In genomic region chr9:137239541-137240200, GRCh38 we compare ENCODE assay signal across 8 cellular contexts. TPM values are rescaled to one million over a fixed set of nuclear protein-coding genes. Genes with fewer than 3 reads are reported as not detected.
DNase-seq lines count a peak whose midpoint lies in the region; ATAC-seq and TF ChIP-seq lines count a peak whose summit lies in the region.
"Not testable (repeated sequence)": the region's sequence is repeated elsewhere in the genome, so short reads cannot be mapped to it uniquely, and the experiment has no call there.
"Had no signal": no experiment of that assay in that cellular context is flagged by ENCODE, and none has a peak within 500 bp of the region (broad histone marks: within the 10 kb centered on the region; RNA-seq: fewer than 3 reads in every experiment).

No MANE protein-coding gene starts in this region.

- peaks cover 17 to 23% (median 19%) of the 10 kb centered on the region in 3 donors for H3K4me1 Mint-ChIP-seq in IgD-negative memory B cell
- peaks cover 31% of the 10 kb centered on the region for H3K4me1 Mint-ChIP-seq in activated CD8-positive, alpha-beta memory T cell treated with anti-CD3 and anti-CD28 coated beads, Interleukin-2, amount 10 ng/mL, durations not matched to agents 7 days and 5 days

- H3K27ac ChIP-seq in effector memory CD4-positive, alpha-beta T cell (ENCODE audit: insufficient read depth, low read length, poor library complexity, severe bottlenecking), result peak overlapping the region; percentile 81
- peak overlapping the region; percentile 96 to 99 for H3K27ac ChIP-seq in left lung

- H3K4me3 Mint-ChIP-seq in IgD-negative memory B cell, result peak overlapping the region; percentile 74 to 86 (median 79)
- peak overlapping the region; percentile 74 for H3K4me3 Mint-ChIP-seq in activated CD8-positive, alpha-beta memory T cell treated with anti-CD3 and anti-CD28 coated beads, Interleukin-2, amount 10 ng/mL, durations not matched to agents 7 days and 5 days

- not testable (repeated sequence) for H3K36me3 Mint-ChIP-seq in IgD-negative memory B cell
- H3K36me3 Mint-ChIP-seq in activated CD8-positive, alpha-beta memory T cell treated with anti-CD3 and anti-CD28 coated beads, Interleukin-2, amount 10 ng/mL, durations not matched to agents 7 days and 5 days, result peaks cover 21% of the 10 kb centered on the region

- not testable (repeated sequence) for H3K27me3 ChIP-seq in effector memory CD4-positive, alpha-beta T cell (replicated peaks; ENCODE audit: control insufficient read depth, insufficient read depth, low read length, poor library complexity, severe bottlenecking)
- H3K27me3 ChIP-seq in left lung, result peaks cover 0 to 15% of the 10 kb centered on the region in 2 donors

- ATAC-seq in activated CD8-positive, alpha-beta memory T cell treated with anti-CD3 and anti-CD28 coated beads, Interleukin-2, amount 10 ng/mL, durations not matched to agents 7 days and 5 days; left lung: not testable (repeated sequence)

- DNase-seq in AG04449 (ENCODE audit: low read depth, low spot score); activated CD8-positive, alpha-beta memory T cell treated with anti-CD3 and anti-CD28 coated beads, Interleukin-2, amount 10 ng/mL, durations not matched to agents 7 days and 5 days; effector memory CD4-positive, alpha-beta T cell; left lung; retinal pigment epithelial cell (ENCODE audit: low read depth): not testable (repeated sequence)

- H3K9me3 ChIP-seq in effector memory CD4-positive, alpha-beta T cell (ENCODE audit: control insufficient read depth, low read length); left lung: not testable (repeated sequence)

- H3K27ac Mint-ChIP-seq in IgD-negative memory B cell, result peak overlapping the region in 2 of 3 donors; percentile 63 to 73
- peak overlapping the region; percentile 69 for H3K27ac Mint-ChIP-seq in activated CD8-positive, alpha-beta memory T cell treated with anti-CD3 and anti-CD28 coated beads, Interleukin-2, amount 10 ng/mL, durations not matched to agents 7 days and 5 days

- CTCF ChIA-PET in AG04449 (lab: Yijun Ruan, JAX), result interaction anchor here (0.7 to 8.1 kb wide), 8 partner anchors 8 to 514 kb away, joined by 3 to 139 read pairs (median 3); partner anchors contain the start of genes CYSRT1, RNF208 and RNF224
- CTCF ChIA-PET in activated CD8-positive, alpha-beta memory T cell treated with anti-CD3 and anti-CD28 coated beads, Interleukin-2, amount 10 ng/mL, durations not matched to agents 7 days and 5 days (lab: Charles Lee), result interaction anchor here (0.6 to 7.1 kb wide), 20 partner anchors 10 to 440 kb away, joined by 3 to 110 read pairs (median 6); partner anchors contain the start of genes ANAPC2, CYSRT1, DPP7 and MAN1B1

- H3K4me3 ChIP-seq in AG04449 (ENCODE audit: low read depth, low read length), result peak overlapping the region; percentile 71
- H3K4me3 ChIP-seq in effector memory CD4-positive, alpha-beta T cell (ENCODE audit: insufficient read depth, low read depth, low read length, poor library complexity, severe bottlenecking), result peak overlapping the region; percentile 63
- peak overlapping the region; percentile 55 to 96 for H3K4me3 ChIP-seq in left lung
- peak overlapping the region; percentile 55 for H3K4me3 ChIP-seq in retinal pigment epithelial cell (ENCODE audit: low read length)

- peaks cover 22% of the 10 kb centered on the region for H3K36me3 ChIP-seq in effector memory CD4-positive, alpha-beta T cell (ENCODE audit: control insufficient read depth, insufficient read depth, low read length)
- H3K36me3 ChIP-seq in left lung, result peaks cover 0 to 26% of the 10 kb centered on the region in 2 donors

- H3K4me1 ChIP-seq in effector memory CD4-positive, alpha-beta T cell (ENCODE audit: control insufficient read depth, insufficient read depth, low read length, poor library complexity, severe bottlenecking), result peaks cover 27% of the 10 kb centered on the region
- H3K4me1 ChIP-seq in left lung, result peaks cover 17 to 77% of the 10 kb centered on the region in 2 donors

- intact Hi-C loops in left lung (cut with DNase I), result not testable (repeated sequence)

- POLR2A ChIA-PET in AG04449 (lab: Yijun Ruan, JAX), result interaction anchor here (1.2 to 7.4 kb wide), 10 partner anchors 9 to 156 kb away, joined by 5 to 164 read pairs (median 12); partner anchors contain the start of genes ANAPC2, MAN1B1, NELFB and RNF208

- H3K9me3 Mint-ChIP-seq in IgD-negative memory B cell; activated CD8-positive, alpha-beta memory T cell treated with anti-CD3 and anti-CD28 coated beads, Interleukin-2, amount 10 ng/mL, durations not matched to agents 7 days and 5 days (ENCODE audit: low read depth): not testable (repeated sequence)

- not testable (repeated sequence) for H3K27me3 Mint-ChIP-seq in IgD-negative memory B cell; activated CD8-positive, alpha-beta memory T cell treated with anti-CD3 and anti-CD28 coated beads, Interleukin-2, amount 10 ng/mL, durations not matched to agents 7 days and 5 days

- TF ChIP-seq CTCF in AG04449 (IDR thresholded peaks at IDR 0.05; ENCODE audit: insufficient read depth, low read length, missing control alignments); left lung (IDR thresholded peaks at IDR 0.05); retinal pigment epithelial cell (conservative IDR thresholded peaks at IDR 0.05; ENCODE audit: low read depth, low read length): not testable (repeated sequence)

RNA-seq across cellular contexts. Expression of gene TUBB4B, which starts 1.4 kb away (rescaled TPM):
- polyA plus RNA-seq in IgD-negative memory B cell, result 88.4 TPM
- 100 to 1,000 TPM; 353 to 375 TPM for total RNA-seq in activated CD8-positive, alpha-beta memory T cell treated with anti-CD3 and anti-CD28 coated beads, Interleukin-2, amount 10 ng/mL, durations not matched to agents 7 days and 5 days
- 100 to 1,000 TPM; 245 to 337 TPM for total RNA-seq in left lung

RNA-seq across cellular contexts. Expression of gene SLC34A3, which starts 9.0 kb away (rescaled TPM):
- not detected for polyA plus RNA-seq in IgD-negative memory B cell
- not detected for total RNA-seq in activated CD8-positive, alpha-beta memory T cell treated with anti-CD3 and anti-CD28 coated beads, Interleukin-2, amount 10 ng/mL, durations not matched to agents 7 days and 5 days
- total RNA-seq in left lung, result under 1 TPM in 1 of 2 donors, not detected in 1; 0.12 TPM
- total RNA-seq: activated CD8-positive, alpha-beta memory T cell treated with anti-CD3 and anti-CD28 coated beads for 36 hours had no signal

RNA-seq across cellular contexts. Expression of gene STPG3, which starts 11.4 kb away (rescaled TPM):
- not detected for polyA plus RNA-seq in IgD-negative memory B cell
- not detected for total RNA-seq in activated CD8-positive, alpha-beta memory T cell treated with anti-CD3 and anti-CD28 coated beads, Interleukin-2, amount 10 ng/mL, durations not matched to agents 7 days and 5 days
- total RNA-seq in left lung, result not detected
- total RNA-seq: activated CD8-positive, alpha-beta memory T cell treated with anti-CD3 and anti-CD28 coated beads for 36 hours; mucosa of gallbladder had no signal

RNA-seq across cellular contexts. Expression of gene RNF224, which starts 12.4 kb away (rescaled TPM):
- polyA plus RNA-seq in IgD-negative memory B cell, result not detected
- not detected for total RNA-seq in activated CD8-positive, alpha-beta memory T cell treated with anti-CD3 and anti-CD28 coated beads, Interleukin-2, amount 10 ng/mL, durations not matched to agents 7 days and 5 days
- total RNA-seq in left lung, result under 1 TPM; 0.15 to 0.18 TPM
- total RNA-seq: activated CD8-positive, alpha-beta memory T cell treated with anti-CD3 and anti-CD28 coated beads for 36 hours had no signal

RNA-seq across cellular contexts. Expression of gene CYSRT1, which starts 14.7 kb away (rescaled TPM):
- polyA plus RNA-seq in IgD-negative memory B cell, result not detected
- total RNA-seq in activated CD8-positive, alpha-beta memory T cell treated with anti-CD3 and anti-CD28 coated beads, Interleukin-2, amount 10 ng/mL, durations not matched to agents 7 days and 5 days, result under 1 TPM; 0.53 to 0.89 TPM
- total RNA-seq in left lung, result under 1 TPM; 0.44 to 0.50 TPM
